In genomic region chr6:167306401-167306998, GRCh38 we compare ENCODE assay signal across 26 cellular contexts. TPM values are rescaled to one million over a fixed set of nuclear protein-coding genes. Genes with fewer than 3 reads are reported as not detected.
A peak's percentile ranks its signal among the peaks of the same experiment; 100 is the strongest.
DNase-seq lines count a peak whose midpoint lies in the region; ATAC-seq, FAIRE-seq and TF ChIP-seq lines count a peak whose summit lies in the region.
"Had no signal": no experiment of that assay in that cellular context is flagged by ENCODE, and none has a peak within 500 bp of the region (broad histone marks: within the 10 kb centered on the region; RNA-seq: fewer than 3 reads in every experiment).

No MANE protein-coding gene starts in this region.

- no peak for TF ChIP-seq CTCF in RWPE1 (conservative IDR thresholded peaks at IDR 0.05; ENCODE audit: low read depth)

- no peaks in the 10 kb centered on the region for H3K9me3 Mint-ChIP-seq in natural killer cell treated with Interleukin-12 subunit alpha and Interleukin-12 subunit beta and Interleukin-15 and Interleukin-18, amount 100 ng/mL, for 72 hours
- H3K9me3 Mint-ChIP-seq: memory B cell had no signal

- FAIRE-seq in H54 (lab: Jason Lieb, UNC) = no peak
- FAIRE-seq: GM12891, pancreas had no signal

- H3K27ac Mint-ChIP-seq in natural killer cell treated with Interleukin-12 subunit alpha and Interleukin-12 subunit beta and Interleukin-15 and Interleukin-18, amount 100 ng/mL, for 72 hours = no peak overlapping the region
- H3K27ac Mint-ChIP-seq: CD14-positive monocyte; memory B cell; naive thymus-derived CD8-positive, alpha-beta T cell; T-cell had no signal

- H3K4me1 Mint-ChIP-seq in natural killer cell treated with Interleukin-12 subunit alpha and Interleukin-12 subunit beta and Interleukin-15 and Interleukin-18, amount 100 ng/mL, for 72 hours (ENCODE audit: low read depth in 2 of 2) = no peaks in the 10 kb centered on the region
- H3K4me1 Mint-ChIP-seq: CD14-positive monocyte; memory B cell; naive thymus-derived CD8-positive, alpha-beta T cell; T-cell had no signal

- DNase-seq in A172 (ENCODE audit: low spot score) (peak; percentile 76), H54 (ENCODE audit: insufficient read length, low spot score) (peak; percentile 27), RWPE1 (ENCODE audit: low spot score) (peak; percentile 44), glomerular visceral epithelial cell (ENCODE audit: extremely low spot score) (peak; percentile 38), COR-L47 (lab: John Stamatoyannopoulos, UW) (no peak)
- no peak for DNase-seq in activated effector memory CD4-positive, alpha-beta T cell treated with Interleukin-2 at 50 U/mL for 16 hours
- no peak for DNase-seq in natural killer cell treated with Interleukin-12 subunit alpha and Interleukin-12 subunit beta and Interleukin-15 and Interleukin-18, amount 100 ng/mL, for 72 hours (ENCODE audit: low spot score)
- DNase-seq: activated CD8-positive, alpha-beta memory T cell treated with anti-CD3 and anti-CD28 coated beads, Interleukin-2, amount 50 U/mL, for 48 hours; activated gamma-delta T cell; central memory CD4-positive, alpha-beta T cell; dorsolateral prefrontal cortex; Karpas-422; naive thymus-derived CD8-positive, alpha-beta T cell; NCI-H1092 treated with DMSO at 0.1 percent for 48 hours; NCI-H2081; NCI-H510A treated with DMSO at 0.1 percent for 48 hours; pancreas; stimulated activated CD4-positive, alpha-beta T cell treated with anti-CD3 and anti-CD28 coated beads, Interleukin-15, amount 100 ng/mL, for 24 hours; T-cell; testis had no signal

- no peak for ATAC-seq in natural killer cell treated with Interleukin-12 subunit alpha and Interleukin-12 subunit beta and Interleukin-15 and Interleukin-18, amount 100 ng/mL, for 72 hours
- ATAC-seq in GM18873 (IDR thresholded peaks at IDR 0.05; ENCODE audit: low FRiP score, unreplicated experiment) = no peak
- ATAC-seq: naive thymus-derived CD8-positive, alpha-beta T cell; pancreas; sciatic nerve; T-cell had no signal

- CTCF ChIA-PET in RWPE1 (lab: Yijun Ruan, JAX) = no interaction called here

- H3K36me3 Mint-ChIP-seq in natural killer cell treated with Interleukin-12 subunit alpha and Interleukin-12 subunit beta and Interleukin-15 and Interleukin-18, amount 100 ng/mL, for 72 hours = no peaks in the 10 kb centered on the region
- H3K36me3 Mint-ChIP-seq: CD14-positive monocyte; memory B cell; naive thymus-derived CD8-positive, alpha-beta T cell; T-cell had no signal

- POLR2A ChIA-PET in RWPE1 (lab: Yijun Ruan, JAX; ENCODE audit: low non-redundant PET) = no interaction called here

- H3K27ac ChIP-seq in RWPE1 = no peak overlapping the region
- H3K27ac ChIP-seq: dorsolateral prefrontal cortex, pancreas, testis had no signal

- peaks cover 2 to 7% of the 10 kb centered on the region in 2 donors for H3K27me3 Mint-ChIP-seq in natural killer cell treated with Interleukin-12 subunit alpha and Interleukin-12 subunit beta and Interleukin-15 and Interleukin-18, amount 100 ng/mL, for 72 hours

- no peak overlapping the region for H3K4me3 Mint-ChIP-seq in natural killer cell treated with Interleukin-12 subunit alpha and Interleukin-12 subunit beta and Interleukin-15 and Interleukin-18, amount 100 ng/mL, for 72 hours
- H3K4me3 Mint-ChIP-seq: CD14-positive monocyte; memory B cell; naive thymus-derived CD8-positive, alpha-beta T cell; T-cell had no signal

- no peak for TF ChIP-seq POLR2A in H54 (IDR thresholded peaks at IDR 0.05; ENCODE audit: low read depth, low read length)

RNA-seq across cellular contexts. Expression of gene UNC93A, which starts 15.4 kb away (rescaled TPM):
- total RNA-seq in A172 (2014; rRNA removed; shearing (Covaris generic)) = not detected in 2 replicates
- not detected for total RNA-seq in natural killer cell treated with Interleukin-12 subunit alpha and Interleukin-12 subunit beta and Interleukin-15 and Interleukin-18, amount 100 ng/mL, for 72 hours
- total RNA-seq: fibroblast of villous mesenchyme; naive thymus-derived CD8-positive, alpha-beta T cell; pancreas; sciatic nerve; T-cell had no signal

RNA-seq across cellular contexts. Expression of gene TTLL2, which starts 18.4 kb away (rescaled TPM):
- total RNA-seq in A172 (2014; rRNA removed; shearing (Covaris generic)) = not detected in 2 replicates
- total RNA-seq in natural killer cell treated with Interleukin-12 subunit alpha and Interleukin-12 subunit beta and Interleukin-15 and Interleukin-18, amount 100 ng/mL, for 72 hours = not detected
- total RNA-seq: fibroblast of villous mesenchyme; naive thymus-derived CD8-positive, alpha-beta T cell; pancreas; sciatic nerve; T-cell had no signal

Comparison
In these comparisons a context has a peak if more than half of its experiments do, and no peak if none do; other contexts are left out.
1. DNase-seq: peak in A172 (single experiment), H54 (single experiment), RWPE1 (single experiment) and glomerular visceral epithelial cell (single experiment); none in activated effector memory CD4-positive, alpha-beta T cell treated with Interleukin-2 at 50 U/mL for 16 hours (single experiment), COR-L47 (single experiment) and natural killer cell treated with Interleukin-12 subunit alpha and Interleukin-12 subunit beta and Interleukin-15 and Interleukin-18, amount 100 ng/mL, for 72 hours (single experiment).